In genomic region chr7:151339651-151340377, GRCh38 we compare ENCODE assay signal across 9 cellular contexts. TPM values are rescaled to one million over a fixed set of nuclear protein-coding genes. Genes with fewer than 3 reads are reported as not detected.
DNase-seq lines count a peak whose midpoint lies in the region; ATAC-seq and TF ChIP-seq lines count a peak whose summit lies in the region.
"Had no signal": no experiment of that assay in that cellular context is flagged by ENCODE, and none has a peak within 500 bp of the region (broad histone marks: within the 10 kb centered on the region; RNA-seq: fewer than 3 reads in every experiment).

No MANE protein-coding gene starts in this region.

- peak overlapping the region; percentile 40 to 96 (median 72) for H3K4me3 Mint-ChIP-seq in IgD-negative memory B cell
- peak overlapping the region; percentile 76 to 88 for H3K4me3 Mint-ChIP-seq in effector memory CD8-positive, alpha-beta T cell

- TF ChIP-seq CTCF in DND-41 (IDR thresholded peaks at IDR 0.05; ENCODE audit: borderline replicate concordance, extremely low read depth, low read length, poor library complexity, severe bottlenecking): no peak

- H3K9me3 ChIP-seq in DND-41 (ENCODE audit: insufficient read depth, low read length, severe bottlenecking): no peaks in the 10 kb centered on the region

- H3K27me3 Mint-ChIP-seq in IgD-negative memory B cell: no peaks in the 10 kb centered on the region
- no peaks in the 10 kb centered on the region for H3K27me3 Mint-ChIP-seq in effector memory CD8-positive, alpha-beta T cell

- H3K27ac ChIP-seq in DND-41 (ENCODE audit: low read length): no peak overlapping the region

- peaks cover 3% of the 10 kb centered on the region; the same call in 1 of the 2 replicates for H4K20me1 ChIP-seq in DND-41 (ENCODE audit: insufficient read depth, low read length)

- peak overlapping the region; percentile 86 to 95 (median 94) for H3K27ac Mint-ChIP-seq in IgD-negative memory B cell
- peak overlapping the region; percentile 73 to 89 for H3K27ac Mint-ChIP-seq in effector memory CD8-positive, alpha-beta T cell

- no peaks in the 10 kb centered on the region for H3K36me3 Mint-ChIP-seq in IgD-negative memory B cell
- H3K36me3 Mint-ChIP-seq in effector memory CD8-positive, alpha-beta T cell (ENCODE audit: insufficient read depth): peaks cover 27% of the 10 kb centered on the region

- H3K9ac ChIP-seq in DND-41 (ENCODE audit: low read depth, low read length): no peak overlapping the region

- H3K4me1 Mint-ChIP-seq in IgD-negative memory B cell: peaks cover 22% of the 10 kb centered on the region in 3 donors
- H3K4me1 Mint-ChIP-seq in effector memory CD8-positive, alpha-beta T cell (ENCODE audit: low read depth in 2 of 2): peaks cover 21 to 24% of the 10 kb centered on the region in 2 donors

- no peak for DNase-seq in DND-41
- DNase-seq in effector memory CD8-positive, alpha-beta T cell: no peak
- DNase-seq in DMS79 (lab: John Stamatoyannopoulos, UW): no peak
- DNase-seq in NCI-H2227 (lab: John Stamatoyannopoulos, UW; ENCODE audit: unreplicated experiment): no peak
- DNase-seq in activated CD4-positive, CD25-positive, alpha-beta regulatory T cell treated with anti-CD3 and anti-CD28 coated beads, Interleukin-2, amount 50 U/mL, for 72 hours: no peak
- no peak for DNase-seq in DMS79 treated with DMSO at 0.1 percent for 48 hours (lab: John Stamatoyannopoulos, UW)

- H3K4me3 ChIP-seq in DND-41 (ENCODE audit: low read depth in 1 of 2, low read length in 2 of 2): no peak overlapping the region
- H3K4me3 ChIP-seq: lung had no signal

- no peak for ATAC-seq in DND-41 (ENCODE audit: insufficient read depth, low read depth)
- ATAC-seq in GM19468 (IDR thresholded peaks at IDR 0.05; ENCODE audit: extremely low read depth, unreplicated experiment): peak; percentile 26
- ATAC-seq in effector memory CD8-positive, alpha-beta T cell (replicated peaks): peak; percentile 17

- peak overlapping the region; percentile 12; the same call in 1 of the 2 replicates for H2AFZ ChIP-seq in DND-41 (ENCODE audit: low read depth, low read length)

- H3K79me2 ChIP-seq in DND-41 (ENCODE audit: insufficient read depth, low read length): peaks cover 17% of the 10 kb centered on the region

- peaks cover 22% of the 10 kb centered on the region for H3K4me1 ChIP-seq in DND-41 (ENCODE audit: insufficient read depth, low read length)

- H3K36me3 ChIP-seq in DND-41 (ENCODE audit: insufficient read depth, low read length): peaks cover 3% of the 10 kb centered on the region

- peak overlapping the region; percentile 3; the same call in 1 of the 2 replicates for H3K4me2 ChIP-seq in DND-41 (ENCODE audit: insufficient read depth, low read length)

- peaks cover 0 to 4% (median 0%) of the 10 kb centered on the region in 3 donors for H3K9me3 Mint-ChIP-seq in IgD-negative memory B cell
- H3K9me3 Mint-ChIP-seq in effector memory CD8-positive, alpha-beta T cell: no peaks in the 10 kb centered on the region

- no peaks in the 10 kb centered on the region for H3K27me3 ChIP-seq in DND-41 (ENCODE audit: insufficient read depth, low read length, poor library complexity)

RNA-seq across cellular contexts. Expression of gene NUB1, which starts 1.8 kb away (rescaled TPM):
- 82.8 TPM for polyA plus RNA-seq in IgD-negative memory B cell
